Comparison of ENCODE assay signal across 9 cellular contexts in the genomic region with DNA sequence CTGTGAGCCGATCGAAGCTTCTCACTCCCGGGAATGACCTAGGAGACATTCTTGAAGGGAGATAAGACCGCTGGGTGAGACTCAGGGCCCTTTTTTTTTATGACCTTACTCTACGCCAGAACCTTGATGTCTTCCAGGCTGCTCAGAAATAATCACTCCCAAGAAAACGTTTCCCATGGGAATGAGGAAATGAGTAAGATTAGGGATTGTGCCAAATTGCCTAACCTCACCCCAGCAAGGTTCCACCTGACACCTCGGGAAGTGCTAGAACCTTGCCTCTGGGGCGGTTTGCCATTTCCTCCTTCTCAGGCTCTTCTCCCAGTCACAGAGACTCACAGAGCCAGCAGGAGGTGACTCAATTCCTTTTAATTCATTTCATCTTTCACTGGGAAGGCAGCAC. TPM values are rescaled to one million over a fixed set of nuclear protein-coding genes. Genes with fewer than 3 reads are reported as not detected.
DNase-seq lines count a peak whose midpoint lies in the region; ATAC-seq and TF ChIP-seq lines count a peak whose summit lies in the region.
"Had no signal": no experiment of that assay in that cellular context is flagged by ENCODE, and none has a peak within 500 bp of the region (broad histone marks: within the 10 kb centered on the region; RNA-seq: fewer than 3 reads in every experiment).

No MANE protein-coding gene starts in this region.

- no peak for TF ChIP-seq CTCF in natural killer cell (IDR thresholded peaks at IDR 0.05)
- TF ChIP-seq CTCF in glutamatergic neuron (IDR thresholded peaks at IDR 0.05; ENCODE audit: partially characterized antibody, unreplicated experiment): no peak

- H3K27ac Mint-ChIP-seq in natural killer cell (peak overlapping the region; percentile 91 to 94), memory B cell (peak overlapping the region; percentile 55), glutamatergic neuron (ENCODE audit: unreplicated experiment) (no peak overlapping the region)
- peak overlapping the region in 1 of 2 donors; percentile 87 for H3K27ac Mint-ChIP-seq in natural killer cell treated with Interleukin-12 subunit alpha and Interleukin-12 subunit beta and Interleukin-15 and Interleukin-18, amount 100 ng/mL, for 72 hours
- peak overlapping the region; percentile 96 for H3K27ac Mint-ChIP-seq in central memory CD8-positive, alpha-beta T cell (ENCODE audit: low read depth)
- no peak overlapping the region for H3K27ac Mint-ChIP-seq in stimulated activated naive CD8-positive, alpha-beta T cell treated with anti-CD3 and anti-CD28 coated beads, Interleukin-15, amount 100 ng/mL, for 72 hours

- H3K27me3 Mint-ChIP-seq in natural killer cell (ENCODE audit: low read depth in 2 of 2): no peaks in the 10 kb centered on the region
- no peaks in the 10 kb centered on the region for H3K27me3 Mint-ChIP-seq in natural killer cell treated with Interleukin-12 subunit alpha and Interleukin-12 subunit beta and Interleukin-15 and Interleukin-18, amount 100 ng/mL, for 72 hours
- no peaks in the 10 kb centered on the region for H3K27me3 Mint-ChIP-seq in central memory CD8-positive, alpha-beta T cell
- no peaks in the 10 kb centered on the region for H3K27me3 Mint-ChIP-seq in memory B cell
- no peaks in the 10 kb centered on the region for H3K27me3 Mint-ChIP-seq in stimulated activated naive CD8-positive, alpha-beta T cell treated with anti-CD3 and anti-CD28 coated beads, Interleukin-15, amount 100 ng/mL, for 72 hours
- H3K27me3 Mint-ChIP-seq in glutamatergic neuron (ENCODE audit: unreplicated experiment): no peaks in the 10 kb centered on the region

- intact Hi-C loops in natural killer cell (cut with micrococcal nuclease): no loop called here

- no peaks in the 10 kb centered on the region for H3K9me3 Mint-ChIP-seq in natural killer cell
- no peaks in the 10 kb centered on the region for H3K9me3 Mint-ChIP-seq in natural killer cell treated with Interleukin-12 subunit alpha and Interleukin-12 subunit beta and Interleukin-15 and Interleukin-18, amount 100 ng/mL, for 72 hours
- no peaks in the 10 kb centered on the region for H3K9me3 Mint-ChIP-seq in central memory CD8-positive, alpha-beta T cell
- H3K9me3 Mint-ChIP-seq in memory B cell: no peaks in the 10 kb centered on the region
- no peaks in the 10 kb centered on the region for H3K9me3 Mint-ChIP-seq in stimulated activated naive CD8-positive, alpha-beta T cell treated with anti-CD3 and anti-CD28 coated beads, Interleukin-15, amount 100 ng/mL, for 72 hours
- H3K9me3 Mint-ChIP-seq in glutamatergic neuron (ENCODE audit: unreplicated experiment): no peaks in the 10 kb centered on the region

- ATAC-seq in natural killer cell: no peak
- no peak for ATAC-seq in natural killer cell treated with Interleukin-12 subunit alpha and Interleukin-12 subunit beta and Interleukin-15 and Interleukin-18, amount 100 ng/mL, for 72 hours
- no peak for ATAC-seq in central memory CD8-positive, alpha-beta T cell (replicated peaks; ENCODE audit: extremely low read depth, poor library complexity, severe bottlenecking)
- no peak for ATAC-seq in memory B cell (ENCODE audit: low read depth)
- no peak for ATAC-seq in HG03095 (IDR thresholded peaks at IDR 0.05; ENCODE audit: unreplicated experiment)
- no peak for ATAC-seq in stimulated activated naive CD8-positive, alpha-beta T cell treated with anti-CD3 and anti-CD28 coated beads, Interleukin-15, amount 100 ng/mL, for 72 hours
- ATAC-seq in HG02642 (IDR thresholded peaks at IDR 0.05; ENCODE audit: poor library complexity, unreplicated experiment): no peak

- peak overlapping the region; percentile 77 for H3K4me3 Mint-ChIP-seq in natural killer cell
- H3K4me3 Mint-ChIP-seq in natural killer cell treated with Interleukin-12 subunit alpha and Interleukin-12 subunit beta and Interleukin-15 and Interleukin-18, amount 100 ng/mL, for 72 hours: no peak overlapping the region
- peak overlapping the region; percentile 93 for H3K4me3 Mint-ChIP-seq in central memory CD8-positive, alpha-beta T cell
- H3K4me3 Mint-ChIP-seq in memory B cell: no peak overlapping the region
- no peak overlapping the region for H3K4me3 Mint-ChIP-seq in stimulated activated naive CD8-positive, alpha-beta T cell treated with anti-CD3 and anti-CD28 coated beads, Interleukin-15, amount 100 ng/mL, for 72 hours
- no peak overlapping the region for H3K4me3 Mint-ChIP-seq in glutamatergic neuron (ENCODE audit: unreplicated experiment)

- H3K4me1 Mint-ChIP-seq in natural killer cell (peaks cover 31 to 32% of the 10 kb centered on the region in 2 donors), memory B cell (peaks cover 18% of the 10 kb centered on the region), glutamatergic neuron (ENCODE audit: low read depth, unreplicated experiment) (no peaks in the 10 kb centered on the region)
- peaks cover 14 to 30% of the 10 kb centered on the region in 2 donors for H3K4me1 Mint-ChIP-seq in natural killer cell treated with Interleukin-12 subunit alpha and Interleukin-12 subunit beta and Interleukin-15 and Interleukin-18, amount 100 ng/mL, for 72 hours (ENCODE audit: low read depth in 2 of 2)
- peaks cover 44% of the 10 kb centered on the region for H3K4me1 Mint-ChIP-seq in central memory CD8-positive, alpha-beta T cell
- peaks cover 33% of the 10 kb centered on the region for H3K4me1 Mint-ChIP-seq in stimulated activated naive CD8-positive, alpha-beta T cell treated with anti-CD3 and anti-CD28 coated beads, Interleukin-15, amount 100 ng/mL, for 72 hours

- H3K36me3 Mint-ChIP-seq in natural killer cell (no peaks in the 10 kb centered on the region), memory B cell (peaks cover 8% of the 10 kb centered on the region), glutamatergic neuron (ENCODE audit: unreplicated experiment) (no peaks in the 10 kb centered on the region)
- H3K36me3 Mint-ChIP-seq in natural killer cell treated with Interleukin-12 subunit alpha and Interleukin-12 subunit beta and Interleukin-15 and Interleukin-18, amount 100 ng/mL, for 72 hours: peaks cover 4% of the 10 kb centered on the region
- H3K36me3 Mint-ChIP-seq in central memory CD8-positive, alpha-beta T cell (ENCODE audit: insufficient read depth): peaks cover 16% of the 10 kb centered on the region

- DNase-seq in natural killer cell (no peak), memory B cell (ENCODE audit: low spot score in 2 of 2) (no peak), glutamatergic neuron (no peak)
- no peak for DNase-seq in natural killer cell treated with Interleukin-12 subunit alpha and Interleukin-12 subunit beta and Interleukin-15 and Interleukin-18, amount 100 ng/mL, for 72 hours (ENCODE audit: low spot score)
- no peak for DNase-seq in central memory CD8-positive, alpha-beta T cell (ENCODE audit: low spot score in 2 of 2)
- no peak for DNase-seq in stimulated activated naive CD8-positive, alpha-beta T cell treated with anti-CD3 and anti-CD28 coated beads, Interleukin-15, amount 100 ng/mL, for 72 hours
- DNase-seq: NCI-H1694 treated with DMSO at 0.1 percent for 48 hours had no signal

RNA-seq across cellular contexts. Expression of a gene that starts 2.3 kb away (rescaled TPM):
- total RNA-seq in natural killer cell (10 to 100 TPM in 2 of 3 donors, 1 to 10 TPM in 1; 9.7 to 16.2 (median 11.9) TPM), glutamatergic neuron (ENCODE audit: unreplicated experiment) (2.3 TPM)
- total RNA-seq in natural killer cell treated with Interleukin-12 subunit alpha and Interleukin-12 subunit beta and Interleukin-15 and Interleukin-18, amount 100 ng/mL, for 72 hours: 1 to 10 TPM; 5.8 to 6.5 TPM

RNA-seq across cellular contexts. Expression of a gene that starts 57.6 kb away (rescaled TPM):
- total RNA-seq in natural killer cell (10 to 100 TPM; 33.0 to 42.2 (median 36.0) TPM), glutamatergic neuron (ENCODE audit: unreplicated experiment) (73.6 TPM)
- total RNA-seq in natural killer cell treated with Interleukin-12 subunit alpha and Interleukin-12 subunit beta and Interleukin-15 and Interleukin-18, amount 100 ng/mL, for 72 hours: 100 to 1,000 TPM in 1 of 2 donors, 10 to 100 TPM in 1; 75.7 to 119 TPM

Comparison
In these comparisons a context has a peak if more than half of its experiments do, and no peak if none do; other contexts are left out.
1. H3K4me3 Mint-ChIP-seq: peak in natural killer cell (single experiment) and central memory CD8-positive, alpha-beta T cell (single experiment); none in natural killer cell treated with Interleukin-12 subunit alpha and Interleukin-12 subunit beta and Interleukin-15 and Interleukin-18, amount 100 ng/mL, for 72 hours (single experiment), memory B cell (single experiment), stimulated activated naive CD8-positive, alpha-beta T cell treated with anti-CD3 and anti-CD28 coated beads, Interleukin-15, amount 100 ng/mL, for 72 hours (0 of 2) and glutamatergic neuron (single experiment).
2. H3K27ac Mint-ChIP-seq: peak in natural killer cell (2 of 2), central memory CD8-positive, alpha-beta T cell (single experiment) and memory B cell (single experiment); none in stimulated activated naive CD8-positive, alpha-beta T cell treated with anti-CD3 and anti-CD28 coated beads, Interleukin-15, amount 100 ng/mL, for 72 hours (0 of 2) and glutamatergic neuron (single experiment).